Comparison of ENCODE assay signal across 10 cellular contexts in the genomic region with DNA sequence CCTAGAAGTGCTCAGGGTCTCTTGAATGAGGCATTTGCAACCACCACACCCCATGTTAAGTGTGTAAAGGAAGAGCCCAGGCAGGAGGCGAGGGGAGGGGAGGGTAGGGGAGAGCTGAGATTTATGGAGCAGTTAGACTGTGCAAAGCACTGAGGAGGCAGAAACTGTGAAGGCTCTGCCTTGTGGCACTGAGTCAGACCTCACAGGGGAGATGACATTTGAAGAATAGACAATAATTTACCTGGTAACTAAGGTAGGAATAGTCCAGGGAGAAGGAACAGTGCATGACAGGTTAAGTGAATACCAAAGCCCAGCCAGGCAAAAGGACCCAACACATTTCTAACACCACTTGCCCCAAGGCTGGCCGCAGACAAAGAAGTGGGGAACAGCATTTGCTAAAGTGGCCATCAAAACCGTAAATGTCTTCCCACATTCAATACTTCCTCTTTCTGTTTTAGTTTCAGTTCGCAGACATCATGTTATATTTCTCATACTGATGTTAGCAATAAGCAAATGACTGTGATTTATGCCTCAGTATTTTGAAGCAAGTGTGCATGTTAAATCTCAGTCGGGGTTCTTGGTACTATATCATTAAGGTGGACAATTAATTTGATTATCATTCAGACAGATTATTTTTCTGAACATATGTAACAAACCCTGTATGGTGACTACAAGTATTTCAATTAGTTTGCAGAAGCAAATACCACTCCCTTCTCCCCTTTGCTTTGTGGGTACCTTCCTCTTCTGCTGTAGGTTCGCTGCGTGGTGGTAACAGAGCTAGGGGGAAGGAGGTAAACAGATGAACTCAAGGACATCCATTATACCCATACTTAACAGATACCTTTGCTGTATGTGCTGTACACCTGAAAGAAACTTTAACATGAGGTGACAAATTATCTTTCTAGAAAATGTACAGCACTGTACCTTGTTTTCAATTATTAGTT. TPM values are rescaled to one million over a fixed set of nuclear protein-coding genes. Genes with fewer than 3 reads are reported as not detected.
DNase-seq lines count a peak whose midpoint lies in the region; ATAC-seq and TF ChIP-seq lines count a peak whose summit lies in the region.
"Had no signal": no experiment of that assay in that cellular context is flagged by ENCODE, and none has a peak within 500 bp of the region (broad histone marks: within the 10 kb centered on the region; RNA-seq: fewer than 3 reads in every experiment).

No MANE protein-coding gene starts in this region.

- no peak for TF ChIP-seq EP300 in ovary (IDR thresholded peaks at IDR 0.05)

- ATAC-seq in GM18907 (IDR thresholded peaks at IDR 0.05; ENCODE audit: unreplicated experiment) (peak; percentile 98), HG02610 (IDR thresholded peaks at IDR 0.05; ENCODE audit: unreplicated experiment) (peak; percentile 93)

- H3K27me3 Mint-ChIP-seq in IgD-negative memory B cell (peaks cover 2% of the 10 kb centered on the region), neural progenitor cell (ENCODE audit: insufficient read depth, low read depth) (peaks cover 2% of the 10 kb centered on the region)

- H3K4me1 ChIP-seq in neural progenitor cell: peaks cover 15% of the 10 kb centered on the region
- no peaks in the 10 kb centered on the region for H3K4me1 ChIP-seq in ovary (ENCODE audit: insufficient read depth)
- no peaks in the 10 kb centered on the region for H3K4me1 ChIP-seq in tibial artery

- H3K79me2 ChIP-seq in neural progenitor cell (ENCODE audit: low read depth): no peaks in the 10 kb centered on the region

- TF ChIP-seq POLR2A in ovary (IDR thresholded peaks at IDR 0.05): no peak

- H3K9me3 ChIP-seq in neural progenitor cell (ENCODE audit: low read depth) (no peaks in the 10 kb centered on the region), ovary (no peaks in the 10 kb centered on the region), tibial artery (no peaks in the 10 kb centered on the region)

- H3K36me3 Mint-ChIP-seq in IgD-negative memory B cell (no peaks in the 10 kb centered on the region), neural progenitor cell (no peaks in the 10 kb centered on the region)

- intact Hi-C loops in ovary (cut with DNase I): no loop called here
- intact Hi-C loops in tibial artery (cut with DNase I; ENCODE audit: low total_unique reads): no loop called here

- H4K20me1 ChIP-seq in neural progenitor cell (ENCODE audit: low read depth): no peaks in the 10 kb centered on the region

- H2AFZ ChIP-seq in neural progenitor cell (replicated peaks): peak overlapping the region; percentile 20

- no peaks in the 10 kb centered on the region for H3K36me3 ChIP-seq in neural progenitor cell
- H3K36me3 ChIP-seq in ovary: no peaks in the 10 kb centered on the region
- H3K36me3 ChIP-seq in tibial artery: no peaks in the 10 kb centered on the region

- H3K27ac ChIP-seq in neural progenitor cell: no peak overlapping the region
- no peak overlapping the region for H3K27ac ChIP-seq in ovary
- no peak overlapping the region for H3K27ac ChIP-seq in tibial artery
- H3K27ac ChIP-seq: coronary artery had no signal

- H3K9me3 Mint-ChIP-seq in IgD-negative memory B cell: no peaks in the 10 kb centered on the region
- no peaks in the 10 kb centered on the region for H3K9me3 Mint-ChIP-seq in neural progenitor cell

- DNase-seq in neural progenitor cell (ENCODE audit: low spot score) (no peak), ovary (no peak), tibial artery (no peak), cerebellar nuclear complex (lab: John Stamatoyannopoulos, UW) (no peak)
- DNase-seq: stimulated activated CD4-positive, alpha-beta T cell treated with anti-CD3 and anti-CD28 coated beads, Interleukin-2, amount 100 ng/mL, for 24 hours had no signal

- H3K9ac ChIP-seq in neural progenitor cell: no peak overlapping the region

- H3K4me3 Mint-ChIP-seq in IgD-negative memory B cell (peak overlapping the region in 3 of 4 donors; percentile 69 to 84 (median 83)), neural progenitor cell (no peak overlapping the region)

- H3K27ac Mint-ChIP-seq in IgD-negative memory B cell (peak overlapping the region in 2 of 3 donors; percentile 26 to 80), neural progenitor cell (no peak overlapping the region)

- H3K4me2 ChIP-seq in neural progenitor cell: no peak overlapping the region

- no peak for TF ChIP-seq CTCF in neural progenitor cell (IDR thresholded peaks at IDR 0.05)
- no peak for TF ChIP-seq CTCF in ovary (IDR thresholded peaks at IDR 0.05)
- TF ChIP-seq CTCF in tibial artery (IDR thresholded peaks at IDR 0.05): no peak

- H3K4me3 ChIP-seq in neural progenitor cell (no peak overlapping the region), ovary (no peak overlapping the region), tibial artery (no peak overlapping the region)
- H3K4me3 ChIP-seq: coronary artery had no signal

- peaks cover 11% of the 10 kb centered on the region for H3F3A ChIP-seq in neural progenitor cell (ENCODE audit: low read depth)

- H3K4me1 Mint-ChIP-seq in IgD-negative memory B cell: peaks cover 7 to 16% (median 8%) of the 10 kb centered on the region in 3 donors
- H3K4me1 Mint-ChIP-seq in neural progenitor cell: no peaks in the 10 kb centered on the region

- H3K27me3 ChIP-seq in neural progenitor cell (no peaks in the 10 kb centered on the region), ovary (no peaks in the 10 kb centered on the region), tibial artery (no peaks in the 10 kb centered on the region)

- 65 to 75% (median 74%) methylated on average over 7 of the region's 7 CpGs for WGBS in ovary, 3 donors

RNA-seq across cellular contexts. Expression of a gene that starts 27.5 kb away (rescaled TPM):
- polyA plus RNA-seq in IgD-negative memory B cell (not detected), ovary (under 1 TPM; 0.04 to 0.05 TPM)
- total RNA-seq in neural progenitor cell (ENCODE audit: low replicate concordance) (1.6 and 1.9 TPM in 2 replicates), ovary (under 1 TPM in 2 of 7 donors, not detected in 5; under 0.01 to 0.07 TPM)
- polyA plus RNA-seq: keratinocyte had no signal
